ENCODE assay signal across 1 cellular context in the genomic region with DNA sequence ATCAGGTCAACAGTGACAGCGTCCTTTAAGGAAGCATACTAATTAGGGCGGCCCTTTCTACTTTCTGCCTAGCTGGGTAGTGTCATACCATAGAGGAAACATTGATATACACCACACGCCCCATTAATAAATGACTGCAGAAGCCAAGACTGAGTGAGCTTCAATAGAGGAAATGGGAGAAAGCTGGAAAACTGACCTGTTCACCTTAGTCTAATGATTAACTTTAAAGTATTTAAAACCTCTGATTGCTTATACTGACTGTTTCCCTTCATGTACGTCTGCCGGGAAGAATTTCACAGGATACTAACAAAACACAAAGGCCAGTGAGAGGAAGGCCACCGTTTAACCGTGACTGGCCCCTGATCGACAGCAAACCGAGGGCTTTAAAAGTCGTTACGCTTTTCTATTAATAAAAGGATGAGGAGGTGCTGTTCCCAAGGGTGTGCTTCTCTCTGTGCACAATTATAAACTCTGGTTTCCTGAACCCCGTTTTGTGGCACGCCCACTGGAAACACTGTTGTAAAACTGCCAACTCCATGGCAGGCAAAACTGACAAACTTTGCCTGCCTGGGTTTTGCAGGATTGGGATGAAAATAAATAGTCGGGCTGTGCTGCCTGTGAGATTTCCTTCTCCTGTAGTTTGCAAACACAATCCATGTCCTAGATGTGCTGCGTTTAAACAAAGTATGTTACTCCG.
TF ChIP-seq lines count a peak whose summit lies in the region.

No MANE protein-coding gene starts in this region.

TF ChIP-seq in endothelial cell of umbilical vein, 7 proteins besides CTCF, POLR2A, EP300 and RAD21:
- TF ChIP-seq EZH2 (IDR thresholded peaks at IDR 0.05; ENCODE audit: borderline replicate concordance, low read depth, low read length, severe bottlenecking) (no peak), GATA2 (IDR thresholded peaks at IDR 0.05; ENCODE audit: insufficient read depth, insufficient read length, low read depth, low read length) (peak; percentile 47), JUN (IDR thresholded peaks at IDR 0.05; ENCODE audit: borderline replicate concordance, insufficient read depth, insufficient read length, low read depth) (peak; percentile 47), POLR2AphosphoS5 (IDR thresholded peaks at IDR 0.05; ENCODE audit: insufficient read depth, low read depth, low read length) (peak; percentile 61), MYC (IDR thresholded peaks at IDR 0.05; ENCODE audit: low read depth, low read length) (no peak), FOS (IDR thresholded peaks at IDR 0.05; ENCODE audit: borderline replicate concordance, insufficient read depth, low read length) (peak; percentile 41)
- TF ChIP-seq, protein P1, sequence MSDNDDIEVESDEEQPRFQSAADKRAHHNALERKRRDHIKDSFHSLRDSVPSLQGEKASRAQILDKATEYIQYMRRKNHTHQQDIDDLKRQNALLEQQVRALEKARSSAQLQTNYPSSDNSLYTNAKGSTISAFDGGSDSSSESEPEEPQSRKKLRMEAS (IDR thresholded peaks at IDR 0.05; ENCODE audit: insufficient read depth, insufficient read length), result no peak
